Comparison of ENCODE assay signal across 10 cellular contexts in genomic region chr16:85302018-85302847, GRCh38.
DNase-seq lines count a peak whose midpoint lies in the region; ATAC-seq and TF ChIP-seq lines count a peak whose summit lies in the region.
"Had no signal": no experiment of that assay in that cellular context is flagged by ENCODE, and none has a peak within 500 bp of the region (broad histone marks: within the 10 kb centered on the region; RNA-seq: fewer than 3 reads in every experiment).

No MANE protein-coding gene starts in this region.

- no peak overlapping the region for H3K4me3 Mint-ChIP-seq in activated naive CD8-positive, alpha-beta T cell treated with anti-CD3 and anti-CD28 coated beads for 36 hours

- TF ChIP-seq POLR2A in erythroblast (IDR thresholded peaks at IDR 0.05; ENCODE audit: low read length), result no peak

- H3K27me3 Mint-ChIP-seq in activated naive CD8-positive, alpha-beta T cell treated with anti-CD3 and anti-CD28 coated beads for 36 hours, result no peaks in the 10 kb centered on the region

- no peak for ATAC-seq in HG03520 (IDR thresholded peaks at IDR 0.05; ENCODE audit: unreplicated experiment)

- no peak overlapping the region for H3K27ac Mint-ChIP-seq in activated naive CD8-positive, alpha-beta T cell treated with anti-CD3 and anti-CD28 coated beads for 36 hours

- DNase-seq in GM03348 (ENCODE audit: low spot score), result peak; percentile 35
- peak; percentile 88 for DNase-seq in NCI-H82 treated with DMSO at 0.1 percent for 48 hours (lab: John Stamatoyannopoulos, UW; ENCODE audit: unreplicated experiment)
- peak; percentile 16 to 31 for DNase-seq in erythroblast (lab: John Stamatoyannopoulos, UW)
- DNase-seq in retina, result peak; percentile 77
- no peak for DNase-seq in activated naive CD8-positive, alpha-beta T cell treated with anti-CD3 and anti-CD28 coated beads for 36 hours
- DNase-seq in NCI-H2196 treated with DMSO at 0.1 percent for 48 hours (lab: John Stamatoyannopoulos, UW; ENCODE audit: unreplicated experiment), result no peak
- no peak for DNase-seq in NCI-H2081 treated with DMSO at 0.1 percent for 48 hours (lab: John Stamatoyannopoulos, UW)
- DNase-seq: amniotic stem cell, T-helper 9 cell had no signal

- peaks cover 24% of the 10 kb centered on the region for H3K4me1 Mint-ChIP-seq in activated naive CD8-positive, alpha-beta T cell treated with anti-CD3 and anti-CD28 coated beads for 36 hours

- no peaks in the 10 kb centered on the region for H3K9me3 Mint-ChIP-seq in activated naive CD8-positive, alpha-beta T cell treated with anti-CD3 and anti-CD28 coated beads for 36 hours

- H3K36me3 Mint-ChIP-seq in activated naive CD8-positive, alpha-beta T cell treated with anti-CD3 and anti-CD28 coated beads for 36 hours, result no peaks in the 10 kb centered on the region

Comparison
In these comparisons a context has a peak if more than half of its experiments do, and no peak if none do; other contexts are left out.
1. DNase-seq: peak in GM03348 (single experiment), NCI-H82 treated with DMSO at 0.1 percent for 48 hours (single experiment), erythroblast (2 of 2) and retina (single experiment); none in activated naive CD8-positive, alpha-beta T cell treated with anti-CD3 and anti-CD28 coated beads for 36 hours (single experiment), NCI-H2196 treated with DMSO at 0.1 percent for 48 hours (single experiment) and NCI-H2081 treated with DMSO at 0.1 percent for 48 hours (single experiment).